15 cellular contexts compared by ENCODE assay signal in the genomic region with DNA sequence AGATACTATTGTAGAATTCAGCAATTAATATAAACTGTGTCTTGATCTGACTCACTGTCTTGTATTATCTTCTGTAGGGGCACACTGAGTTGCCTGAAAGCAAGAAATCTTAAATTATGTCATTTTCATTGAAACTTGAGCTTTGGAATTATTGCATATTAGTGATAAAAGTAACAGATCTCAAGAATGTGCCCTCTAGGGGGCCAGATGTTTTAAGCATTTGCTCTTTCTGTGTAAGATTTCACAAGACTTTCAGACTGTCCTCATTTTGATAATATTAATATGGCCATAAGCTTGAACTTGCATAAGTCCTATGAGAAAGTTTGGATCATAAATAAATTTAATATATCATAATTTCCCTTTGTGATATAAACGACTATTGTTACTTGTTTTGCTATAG. TPM values are rescaled to one million over a fixed set of nuclear protein-coding genes. Genes with fewer than 3 reads are reported as not detected.
DNase-seq lines count a peak whose midpoint lies in the region; ATAC-seq, FAIRE-seq and TF ChIP-seq lines count a peak whose summit lies in the region.
"Had no signal": no experiment of that assay in that cellular context is flagged by ENCODE, and none has a peak within 500 bp of the region (broad histone marks: within the 10 kb centered on the region; RNA-seq: fewer than 3 reads in every experiment).

No MANE protein-coding gene starts in this region.

- FAIRE-seq in RCC 7860 (lab: Jason Lieb, UNC), result no peak

- H3K4me1 ChIP-seq in cardiac muscle cell (ENCODE audit: low read depth) (no peaks in the 10 kb centered on the region), heart right ventricle (peaks cover 0 to 7% (median 0%) of the 10 kb centered on the region in 9 donors), fibroblast of lung (ENCODE audit: control insufficient read depth, extremely low read depth, insufficient read depth, low read length) (no peaks in the 10 kb centered on the region)
- H3K4me1 ChIP-seq: SJSA1, upper lobe of right lung had no signal

- DNase-seq in cardiac muscle cell (ENCODE audit: low read depth in 1 of 2, low spot score in 1 of 2) (peak in 1 of 2 donors; percentile 73), heart right ventricle (no peak), OCI-M1 (lab: John Stamatoyannopoulos, UW) (peak; percentile 24), fibroblast of lung (ENCODE audit: low read depth in 2 of 2) (peak; percentile 13 to 49), NCI-H2171 treated with DMSO at 0.1 percent for 48 hours (lab: John Stamatoyannopoulos, UW) (no peak), A172 (ENCODE audit: low spot score) (no peak), RCC 7860 (ENCODE audit: low spot score) (no peak), HuH-7.5 (ENCODE audit: low spot score) (no peak)
- DNase-seq: head of caudate nucleus, NCI-H1105, NCI-H69, nucleus accumbens, upper lobe of right lung had no signal

- ATAC-seq in heart right ventricle, result no peak
- ATAC-seq: upper lobe of right lung had no signal

- H3K9me3 ChIP-seq in cardiac muscle cell (ENCODE audit: low read depth), result no peaks in the 10 kb centered on the region
- no peaks in the 10 kb centered on the region for H3K9me3 ChIP-seq in heart right ventricle
- no peaks in the 10 kb centered on the region for H3K9me3 ChIP-seq in fibroblast of lung (ENCODE audit: control insufficient read depth, insufficient read depth, low read depth, low read length)
- H3K9me3 ChIP-seq: SJSA1, upper lobe of right lung had no signal

- H2AFZ ChIP-seq in fibroblast of lung (ENCODE audit: low read length), result no peak overlapping the region

- no peaks in the 10 kb centered on the region for H3K79me2 ChIP-seq in fibroblast of lung (ENCODE audit: control insufficient read depth, insufficient read depth, low read length)

- H3K4me3 ChIP-seq in cardiac muscle cell (no peak overlapping the region), heart right ventricle (no peak overlapping the region), fibroblast of lung (replicated peaks in 1 of 4; ENCODE audit: control extremely low read depth in 1 of 4, insufficient read depth in 1 of 4, low read depth in 3 of 4, low read length in 4 of 4) (no peak overlapping the region)
- H3K4me3 ChIP-seq: SJSA1, upper lobe of right lung had no signal

- H3K36me3 ChIP-seq in cardiac muscle cell (peaks cover 34% of the 10 kb centered on the region), heart right ventricle (peaks cover 0 to 96% (median 45%) of the 10 kb centered on the region in 9 donors), fibroblast of lung (ENCODE audit: control insufficient read depth, insufficient read depth, low read length) (peaks cover 3% of the 10 kb centered on the region)

- no peaks in the 10 kb centered on the region for H4K20me1 ChIP-seq in fibroblast of lung (ENCODE audit: control insufficient read depth, extremely low read depth, insufficient read depth, low read length)

- intact Hi-C loops in heart right ventricle (cut with DNase I), result no loop called here

- no peak overlapping the region for H3K4me2 ChIP-seq in fibroblast of lung (ENCODE audit: extremely low read depth, insufficient read depth, low read length)

- H3K27me3 ChIP-seq in cardiac muscle cell, result no peaks in the 10 kb centered on the region
- H3K27me3 ChIP-seq in heart right ventricle, result no peaks in the 10 kb centered on the region
- no peaks in the 10 kb centered on the region for H3K27me3 ChIP-seq in fibroblast of lung (ENCODE audit: control insufficient read depth, insufficient read depth, low read length)
- H3K27me3 ChIP-seq: SJSA1, upper lobe of right lung had no signal

- 81 to 91% methylated on average over 1 of the region's 1 CpG for WGBS in heart right ventricle, 2 donors

- TF ChIP-seq CTCF in cardiac muscle cell (IDR thresholded peaks at IDR 0.05; ENCODE audit: low read depth, low read length), result peak; percentile 39
- no peak for TF ChIP-seq CTCF in heart right ventricle (IDR thresholded peaks at IDR 0.05)
- no peak for TF ChIP-seq CTCF in fibroblast of lung (conservative IDR thresholded peaks at IDR 0.05 in 1 of 2, IDR thresholded peaks at IDR 0.05 in 1 of 2; ENCODE audit: low read depth in 1 of 2, low read length in 2 of 2)

- H3K9ac ChIP-seq in fibroblast of lung (ENCODE audit: insufficient read depth, low read length), result no peak overlapping the region

- H3K27ac ChIP-seq in cardiac muscle cell, result no peak overlapping the region
- no peak overlapping the region for H3K27ac ChIP-seq in heart right ventricle
- no peak overlapping the region for H3K27ac ChIP-seq in fibroblast of lung (ENCODE audit: insufficient read depth, low read length)
- H3K27ac ChIP-seq: HL-60, SJSA1, upper lobe of right lung had no signal

RNA-seq across cellular contexts. Expression of a gene that starts 55.5 kb away (rescaled TPM):
- total RNA-seq in cardiac muscle cell, result 8.7 and 17.9 TPM in 2 replicates
- polyA plus RNA-seq in cardiac muscle cell, result 34.7 and 63.7 TPM in 2 replicates
- total RNA-seq in heart right ventricle, result 1 to 10 TPM; 3.5 to 6.8 (median 5.1) TPM
- polyA plus RNA-seq in heart right ventricle, result 1 to 10 TPM; 2.4 to 9.7 TPM
- total RNA-seq in fibroblast of lung, result 14.4 and 24.9 TPM in 2 replicates
- 15.8 and 16.9 TPM in 2 replicates for polyA plus RNA-seq in fibroblast of lung
- 16.8 and 17.6 TPM in 2 replicates for polyA plus RNA-seq in fibroblast of lung (2012)
- polyA minus RNA-seq in fibroblast of lung (ENCODE audit: low replicate concordance), result 3.9 and 4.9 TPM in 2 replicates
- 9.4 and 10.0 TPM in 2 replicates for total RNA-seq in A172 (2014; rRNA removed; shearing (Covaris generic))

Comparison
In these comparisons a context has a peak if more than half of its experiments do, and no peak if none do; other contexts are left out.
1. DNase-seq: peak in OCI-M1 (single experiment) and fibroblast of lung (2 of 2); none in heart right ventricle (0 of 2), NCI-H2171 treated with DMSO at 0.1 percent for 48 hours (single experiment), A172 (single experiment), RCC 7860 (single experiment) and HuH-7.5 (single experiment).